In the genomic region with DNA sequence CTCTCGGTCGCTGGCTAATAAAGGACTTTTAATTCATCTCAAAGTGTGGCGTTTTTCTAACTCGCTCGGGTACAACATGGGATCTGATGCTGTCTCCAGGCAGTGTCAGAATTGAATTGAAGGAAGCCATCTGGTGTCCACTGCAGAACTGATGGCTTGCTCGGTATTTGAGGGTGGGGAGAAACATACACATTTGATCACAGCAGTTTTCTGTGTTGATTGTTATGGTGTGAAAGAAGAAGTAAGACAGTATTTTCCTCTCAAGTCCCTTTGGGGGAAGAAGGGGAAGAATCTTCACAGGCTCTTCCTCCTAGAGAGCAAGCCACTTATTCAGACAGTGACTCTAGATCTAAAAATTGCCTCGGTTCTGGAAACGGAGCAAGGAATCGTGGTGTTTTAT, we compare ENCODE assay signal across 16 cellular contexts. TPM values are rescaled to one million over a fixed set of nuclear protein-coding genes. Genes with fewer than 3 reads are reported as not detected.
DNase-seq lines count a peak whose midpoint lies in the region; ATAC-seq and TF ChIP-seq lines count a peak whose summit lies in the region.
"Had no signal": no experiment of that assay in that cellular context is flagged by ENCODE, and none has a peak within 500 bp of the region (broad histone marks: within the 10 kb centered on the region; RNA-seq: fewer than 3 reads in every experiment).

No MANE protein-coding gene starts in this region.

- WGBS in hepatocyte (ENCODE audit: low lambda C conversion rate, missing lambda C conversion rate), result 33% methylated on average over 9 of the region's 9 CpGs

- H3K9me2 ChIP-seq in DOHH2 (replicated peaks; ENCODE audit: control insufficient read depth, low read length) (no peaks in the 10 kb centered on the region), hepatocyte (replicated peaks; ENCODE audit: insufficient read depth) (no peaks in the 10 kb centered on the region)

- no peak overlapping the region for H3K27ac Mint-ChIP-seq in naive thymus-derived CD8-positive, alpha-beta T cell
- H3K27ac Mint-ChIP-seq: CD4-positive, CD25-positive, alpha-beta regulatory T cell had no signal

- H3K4me2 ChIP-seq in DOHH2 (ENCODE audit: low read length), result peak overlapping the region; percentile 63
- no peak overlapping the region for H3K4me2 ChIP-seq in osteoblast (ENCODE audit: insufficient read depth, low read length)
- H3K4me2 ChIP-seq in hepatocyte, result no peak overlapping the region

- peaks cover 2 to 16% (median 11%) of the 10 kb centered on the region in 5 donors for H3K27me3 Mint-ChIP-seq in naive thymus-derived CD8-positive, alpha-beta T cell

- H3K4me1 ChIP-seq in DOHH2 (ENCODE audit: control insufficient read depth, low read length), result peaks cover 32% of the 10 kb centered on the region
- H3K4me1 ChIP-seq in osteoblast (ENCODE audit: insufficient read depth, low read length), result no peaks in the 10 kb centered on the region
- no peaks in the 10 kb centered on the region for H3K4me1 ChIP-seq in hepatocyte (ENCODE audit: insufficient read depth)
- H3K4me1 ChIP-seq: lower lobe of right lung had no signal

- H3K9me3 ChIP-seq in DOHH2 (ENCODE audit: control insufficient read depth, insufficient read depth, low read length), result no peaks in the 10 kb centered on the region
- H3K9me3 ChIP-seq in osteoblast (ENCODE audit: low read depth, low read length), result no peaks in the 10 kb centered on the region
- no peaks in the 10 kb centered on the region for H3K9me3 ChIP-seq in hepatocyte (ENCODE audit: low read depth)
- H3K9me3 ChIP-seq: adrenal gland, lower lobe of right lung had no signal

- no peak for ATAC-seq in naive thymus-derived CD8-positive, alpha-beta T cell
- ATAC-seq: lower lobe of right lung had no signal

- no peak overlapping the region for H3K4me3 Mint-ChIP-seq in naive thymus-derived CD8-positive, alpha-beta T cell
- H3K4me3 Mint-ChIP-seq: CD4-positive, CD25-positive, alpha-beta regulatory T cell had no signal

- H3K4me3 ChIP-seq in DOHH2 (ENCODE audit: low read length), result peak overlapping the region; percentile 68
- no peak overlapping the region for H3K4me3 ChIP-seq in osteoblast (ENCODE audit: insufficient read depth, low read length)
- H3K4me3 ChIP-seq in hepatocyte, result no peak overlapping the region
- H3K4me3 ChIP-seq: adrenal gland, lower lobe of right lung had no signal

- H3K27ac ChIP-seq in DOHH2 (ENCODE audit: low read depth, low read length) (no peak overlapping the region), osteoblast (ENCODE audit: low read depth, low read length) (no peak overlapping the region), hepatocyte (no peak overlapping the region)
- H3K27ac ChIP-seq: adrenal gland, lower lobe of right lung, RWPE1 had no signal

- no peaks in the 10 kb centered on the region for H4K20me1 ChIP-seq in DOHH2 (ENCODE audit: control insufficient read depth, insufficient read depth, low read depth, low read length)
- H4K20me1 ChIP-seq in osteoblast (ENCODE audit: insufficient read depth, low read length), result no peaks in the 10 kb centered on the region
- H4K20me1 ChIP-seq in hepatocyte (ENCODE audit: insufficient read depth, poor library complexity, severe bottlenecking), result no peaks in the 10 kb centered on the region

- peaks cover 4% of the 10 kb centered on the region; the same call in 1 of the 2 replicates for H3F3A ChIP-seq in DOHH2 (ENCODE audit: control insufficient read depth, insufficient read depth)

- POLR2A ChIA-PET in naive thymus-derived CD8-positive, alpha-beta T cell (lab: Charles Lee), result no interaction called here

- H3K27me3 ChIP-seq in DOHH2 (ENCODE audit: control insufficient read depth, low read length) (peaks cover 16% of the 10 kb centered on the region), osteoblast (ENCODE audit: insufficient read depth, low read length) (peaks cover 34% of the 10 kb centered on the region), hepatocyte (peaks cover 36% of the 10 kb centered on the region)
- H3K27me3 ChIP-seq: adrenal gland had no signal

- H3K79me2 ChIP-seq in DOHH2 (ENCODE audit: control insufficient read depth, low read length) (peaks cover 4% of the 10 kb centered on the region; the same call in 1 of the 2 replicates), osteoblast (ENCODE audit: insufficient read depth, low read length) (no peaks in the 10 kb centered on the region), hepatocyte (no peaks in the 10 kb centered on the region)

- peaks cover 0 to 6% (median 0%) of the 10 kb centered on the region in 3 donors for H3K36me3 Mint-ChIP-seq in naive thymus-derived CD8-positive, alpha-beta T cell
- H3K36me3 Mint-ChIP-seq: CD4-positive, CD25-positive, alpha-beta regulatory T cell had no signal

- H3K9me3 Mint-ChIP-seq in naive thymus-derived CD8-positive, alpha-beta T cell, result peaks cover 0 to 15% (median 2%) of the 10 kb centered on the region in 9 donors
- H3K9me3 Mint-ChIP-seq: CD4-positive, CD25-positive, alpha-beta regulatory T cell had no signal

- H2AFZ ChIP-seq in osteoblast (ENCODE audit: low read length) (no peak overlapping the region), hepatocyte (no peak overlapping the region)

- H3K36me3 ChIP-seq in DOHH2 (ENCODE audit: control insufficient read depth, low read length) (no peaks in the 10 kb centered on the region), osteoblast (ENCODE audit: insufficient read depth, low read length) (no peaks in the 10 kb centered on the region), hepatocyte (replicated peaks; ENCODE audit: insufficient read depth, low read depth) (no peaks in the 10 kb centered on the region)
- H3K36me3 ChIP-seq: adrenal gland, lower lobe of right lung had no signal

- TF ChIP-seq CTCF in DOHH2 (IDR thresholded peaks at IDR 0.05; ENCODE audit: low read depth, low read length, poor library complexity, severe bottlenecking) (no peak), osteoblast (IDR thresholded peaks at IDR 0.05; ENCODE audit: extremely low read depth, low read depth, low read length) (no peak), hepatocyte (IDR thresholded peaks at IDR 0.05; ENCODE audit: poor library complexity) (no peak)

- H3K4me1 Mint-ChIP-seq in naive thymus-derived CD8-positive, alpha-beta T cell, result peaks cover 4 to 31% (median 8%) of the 10 kb centered on the region in 4 donors

- in situ Hi-C loops in KBM-7 (cut with MboI; ENCODE audit: low pct_unique_long_range_greater_than_20kb, low sequenced_read_pairs), result no loop called here

- DNase-seq in KBM-7, result peak; percentile 14
- peak; percentile 69 for DNase-seq in SK-N-DZ (ENCODE audit: low spot score)
- DNase-seq in inferior parietal cortex (ENCODE audit: extremely low spot score), result peak; percentile 43
- no peak for DNase-seq in osteoblast (ENCODE audit: insufficient read length, low spot score, missing footprints)
- no peak for DNase-seq in naive thymus-derived CD8-positive, alpha-beta T cell
- no peak for DNase-seq in NCI-H1694 (lab: John Stamatoyannopoulos, UW)
- DNase-seq in hepatocyte (ENCODE audit: low spot score), result no peak
- DNase-seq: activated CD4-positive, alpha-beta T cell treated with anti-CD3 and anti-CD28 coated beads, Interleukin-2, amount 50 U/mL, for 4 hours; activated T-cell treated with anti-CD3 and anti-CD28 coated beads, Interleukin-2, amount 50 U/mL, for 48 hours; adrenal gland; CD4-positive, CD25-positive, alpha-beta regulatory T cell; lower lobe of right lung; occipital lobe; stimulated activated CD4-positive, alpha-beta T cell treated with anti-CD3 and anti-CD28 coated beads, Interleukin-12 subunit alpha, Interleukin-12 subunit beta, amount 100 ng/mL, for 4 hours had no signal

RNA-seq across cellular contexts. Expression of a gene that starts 15.1 kb away (rescaled TPM):
- polyA plus RNA-seq in SK-N-DZ (2014; cell fraction: cytosol; rRNA removed), result 25.1 and 29.0 TPM in 2 replicates
- polyA plus RNA-seq in SK-N-DZ (2014; cell fraction: nucleus; rRNA removed), result 26.4 and 39.8 TPM in 2 replicates
- total RNA-seq in osteoblast (20.6 TPM in 2 replicates), hepatocyte (30.8 and 32.1 TPM in 2 replicates)
- 10 to 100 TPM; 33.2 to 36.5 TPM for total RNA-seq in naive thymus-derived CD8-positive, alpha-beta T cell
- polyA plus RNA-seq in naive thymus-derived CD8-positive, alpha-beta T cell, result 10 to 100 TPM; 24.8 to 36.7 (median 29.2) TPM
- 31.3 and 37.7 TPM in 2 replicates for polyA plus RNA-seq in hepatocyte

RNA-seq across cellular contexts. Expression of a gene that starts 48.2 kb away (rescaled TPM):
- polyA plus RNA-seq in SK-N-DZ (2014; cell fraction: cytosol; rRNA removed), result not detected in 2 replicates
- not detected in 2 replicates for polyA plus RNA-seq in SK-N-DZ (2014; cell fraction: nucleus; rRNA removed)
- total RNA-seq in osteoblast (under 0.01 TPM in 2 replicates), hepatocyte (0.52 and 0.60 TPM in 2 replicates)
- 1 to 10 TPM in 1 of 2 experiments, under 1 TPM in 1; 0.83 to 1.3 TPM for total RNA-seq in naive thymus-derived CD8-positive, alpha-beta T cell
- 1 to 10 TPM; 1.4 to 4.4 (median 1.7) TPM for polyA plus RNA-seq in naive thymus-derived CD8-positive, alpha-beta T cell
- polyA plus RNA-seq in hepatocyte, result 0.99 and 1.5 TPM in 2 replicates
- total RNA-seq: occipital lobe had no signal

Comparison
In these comparisons a context has a peak if more than half of its experiments do, and no peak if none do; other contexts are left out.
1. DNase-seq: peak in KBM-7 (single experiment), SK-N-DZ (single experiment) and inferior parietal cortex (single experiment); none in osteoblast (single experiment), naive thymus-derived CD8-positive, alpha-beta T cell (0 of 10), NCI-H1694 (single experiment) and hepatocyte (single experiment).